10 cellular contexts compared by ENCODE assay signal in the genomic region with DNA sequence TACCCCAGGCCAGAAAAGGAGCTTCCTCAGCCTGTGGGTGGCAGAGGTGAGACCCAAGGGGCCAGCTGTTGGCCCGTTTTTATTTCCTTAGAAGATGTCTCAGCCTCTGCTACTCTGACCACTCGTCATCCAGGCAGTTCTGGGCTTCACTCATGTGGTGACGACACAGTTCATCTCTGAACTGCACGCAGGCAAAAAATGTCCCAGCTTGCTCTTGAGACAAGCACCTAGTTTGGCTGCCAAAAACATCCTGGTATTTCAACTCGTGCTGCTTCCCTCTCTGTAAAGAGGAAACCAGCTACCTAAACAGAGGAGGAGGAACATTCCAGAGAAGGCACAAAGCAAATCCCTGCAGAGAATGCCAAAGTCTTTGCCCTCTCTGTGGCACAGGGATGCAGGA.
DNase-seq lines count a peak whose midpoint lies in the region; ATAC-seq and TF ChIP-seq lines count a peak whose summit lies in the region.
"Had no signal": no experiment of that assay in that cellular context is flagged by ENCODE, and none has a peak within 500 bp of the region (broad histone marks: within the 10 kb centered on the region; RNA-seq: fewer than 3 reads in every experiment).

No MANE protein-coding gene starts in this region.

- H3K4me3 Mint-ChIP-seq in activated CD4-positive, alpha-beta T cell treated with anti-CD3 and anti-CD28 coated beads, Interleukin-2, amount 10 ng/mL, durations not matched to agents 24 days and 14 days, result peak overlapping the region; percentile 59
- H3K4me3 Mint-ChIP-seq in activated B cell treated with CpG ODN at 0.5 μM for 24 hours (no peak overlapping the region), WTC11 (no peak overlapping the region)
- H3K4me3 Mint-ChIP-seq: activated naive CD8-positive, alpha-beta T cell had no signal

- no peaks in the 10 kb centered on the region for H3K9me3 ChIP-seq in left ventricle myocardium inferior (replicated peaks)

- peak; percentile 76 for DNase-seq in activated CD4-positive, alpha-beta T cell treated with anti-CD3 and anti-CD28 coated beads, Interleukin-2, amount 10 ng/mL, durations not matched to agents 24 days and 14 days
- no peak for DNase-seq in activated CD4-positive, alpha-beta T cell treated with anti-CD3 and anti-CD28 coated beads for 1 hour
- DNase-seq in activated B cell treated with CpG ODN at 0.5 μM for 24 hours (no peak), left ventricle myocardium inferior (peak; percentile 46), stromal cell of bone marrow (ENCODE audit: low read depth) (peak; percentile 36), NCI-H2029 treated with DMSO at 0.1 percent for 48 hours (lab: John Stamatoyannopoulos, UW) (no peak), NCI-H510A (lab: John Stamatoyannopoulos, UW) (no peak), WTC11 (ENCODE audit: low spot score) (no peak)
- DNase-seq: NCI-H526 treated with DMSO at 0.1 percent for 48 hours had no signal

- CTCF ChIA-PET in activated B cell treated with CpG ODN at 0.5 μM for 24 hours (lab: Charles Lee), result interaction anchor here (0.7 to 1.2 kb wide), 3 partner anchors 14 to 67 kb away, joined by 3 to 4 read pairs (median 3); no protein-coding TSS in a partner anchor
- CTCF ChIA-PET in WTC11 (lab: Charles Lee), result interaction anchor here (0.9 to 1.7 kb wide), 5 partner anchors 23 to 123 kb away, joined by 3 to 10 read pairs (median 4); no protein-coding TSS in a partner anchor

- peak overlapping the region; percentile 92 for H3K27ac Mint-ChIP-seq in activated CD4-positive, alpha-beta T cell treated with anti-CD3 and anti-CD28 coated beads, Interleukin-2, amount 10 ng/mL, durations not matched to agents 24 days and 14 days
- H3K27ac Mint-ChIP-seq in activated B cell treated with CpG ODN at 0.5 μM for 24 hours (no peak overlapping the region), WTC11 (no peak overlapping the region; the same call in 1 of the 2 replicates)

- H3K36me3 ChIP-seq in left ventricle myocardium inferior, result no peaks in the 10 kb centered on the region

- ATAC-seq in activated B cell treated with CpG ODN at 0.5 μM for 24 hours (ENCODE audit: low read depth) (peak; percentile 22), WTC11 (no peak)

- intact Hi-C loops in activated CD4-positive, alpha-beta T cell treated with anti-CD3 and anti-CD28 coated beads, Interleukin-2, amount 10 ng/mL, durations not matched to agents 24 days and 14 days (cut with micrococcal nuclease), result no loop called here
- intact Hi-C loops in activated B cell treated with CpG ODN at 0.5 μM for 24 hours (cut with micrococcal nuclease), result no loop called here
- intact Hi-C loops in left ventricle myocardium inferior (cut with micrococcal nuclease), result no loop called here

- H3K27me3 ChIP-seq in left ventricle myocardium inferior (ENCODE audit: low read depth), result no peaks in the 10 kb centered on the region

- no peak overlapping the region for H3K4me3 ChIP-seq in left ventricle myocardium inferior

- POLR2A ChIA-PET in activated B cell treated with CpG ODN at 0.5 μM for 24 hours (lab: Charles Lee) (interaction anchor here (1.0 to 2.0 kb wide), 4 partner anchors 22 to 64 kb away, joined by 3 to 6 read pairs (median 4); no protein-coding TSS in a partner anchor), WTC11 (lab: Charles Lee) (interaction anchor here (0.6 kb wide), 1 partner anchor 250 kb away, joined by 5 read pairs; no protein-coding TSS in a partner anchor)

- peaks cover 58% of the 10 kb centered on the region for H3K4me1 ChIP-seq in left ventricle myocardium inferior

- H3K36me3 Mint-ChIP-seq in activated CD4-positive, alpha-beta T cell treated with anti-CD3 and anti-CD28 coated beads, Interleukin-2, amount 10 ng/mL, durations not matched to agents 24 days and 14 days (ENCODE audit: low read depth), result peaks cover 14% of the 10 kb centered on the region
- peaks cover under 1% of the 10 kb centered on the region for H3K36me3 Mint-ChIP-seq in activated B cell treated with CpG ODN at 0.5 μM for 24 hours (ENCODE audit: low read depth)
- H3K36me3 Mint-ChIP-seq in WTC11, result 0 out of 2 replicates have a peak, but pooled peaks cover under 1% of the 10 kb centered on the region

- peak overlapping the region; percentile 53 for H3K27ac ChIP-seq in left ventricle myocardium inferior (replicated peaks)

- no peaks in the 10 kb centered on the region for H3K27me3 Mint-ChIP-seq in activated CD4-positive, alpha-beta T cell treated with anti-CD3 and anti-CD28 coated beads, Interleukin-2, amount 10 ng/mL, durations not matched to agents 24 days and 14 days
- H3K27me3 Mint-ChIP-seq in activated B cell treated with CpG ODN at 0.5 μM for 24 hours (no peaks in the 10 kb centered on the region), WTC11 (ENCODE audit: low read depth) (no peaks in the 10 kb centered on the region)
- H3K27me3 Mint-ChIP-seq: activated naive CD8-positive, alpha-beta T cell had no signal

- H3K4me1 Mint-ChIP-seq in activated CD4-positive, alpha-beta T cell treated with anti-CD3 and anti-CD28 coated beads, Interleukin-2, amount 10 ng/mL, durations not matched to agents 24 days and 14 days, result peaks cover 82% of the 10 kb centered on the region
- peaks cover 86% of the 10 kb centered on the region for H3K4me1 Mint-ChIP-seq in activated B cell treated with CpG ODN at 0.5 μM for 24 hours
- no peaks in the 10 kb centered on the region for H3K4me1 Mint-ChIP-seq in WTC11

- no peak for TF ChIP-seq CTCF in activated B cell treated with CpG ODN at 0.5 μM for 24 hours (IDR thresholded peaks at IDR 0.05)
- no peak for TF ChIP-seq CTCF in left ventricle myocardium inferior (IDR thresholded peaks at IDR 0.05; ENCODE audit: borderline replicate concordance)
- TF ChIP-seq CTCF in WTC11 (IDR thresholded peaks at IDR 0.05), result no peak

- H3K9me3 Mint-ChIP-seq in activated CD4-positive, alpha-beta T cell treated with anti-CD3 and anti-CD28 coated beads, Interleukin-2, amount 10 ng/mL, durations not matched to agents 24 days and 14 days, result peaks cover 4% of the 10 kb centered on the region
- H3K9me3 Mint-ChIP-seq in activated B cell treated with CpG ODN at 0.5 μM for 24 hours (no peaks in the 10 kb centered on the region), WTC11 (peaks cover under 1% of the 10 kb centered on the region; the same call in 1 of the 2 replicates)

TF ChIP-seq in WTC11, 78 proteins besides CTCF, POLR2A, EP300 and RAD21 (continues in another document):
- TF ChIP-seq ZNF416 (CRISPR knock-in tag; IDR thresholded peaks at IDR 0.05) (no peak), NFE2L1 (CRISPR knock-in tag; IDR thresholded peaks at IDR 0.05) (no peak), ELF4 (CRISPR knock-in tag; IDR thresholded peaks at IDR 0.05; ENCODE audit: low read depth) (no peak), ZNF121 (CRISPR knock-in tag; IDR thresholded peaks at IDR 0.05) (no peak), GRHL2 (CRISPR knock-in tag; IDR thresholded peaks at IDR 0.05; ENCODE audit: insufficient replicate concordance, severe bottlenecking) (no peak), PRRX2 (CRISPR knock-in tag; IDR thresholded peaks at IDR 0.05) (no peak), IRF2 (CRISPR knock-in tag; IDR thresholded peaks at IDR 0.05; ENCODE audit: borderline replicate concordance, low read depth) (no peak)
- TF ChIP-seq, protein P1, sequence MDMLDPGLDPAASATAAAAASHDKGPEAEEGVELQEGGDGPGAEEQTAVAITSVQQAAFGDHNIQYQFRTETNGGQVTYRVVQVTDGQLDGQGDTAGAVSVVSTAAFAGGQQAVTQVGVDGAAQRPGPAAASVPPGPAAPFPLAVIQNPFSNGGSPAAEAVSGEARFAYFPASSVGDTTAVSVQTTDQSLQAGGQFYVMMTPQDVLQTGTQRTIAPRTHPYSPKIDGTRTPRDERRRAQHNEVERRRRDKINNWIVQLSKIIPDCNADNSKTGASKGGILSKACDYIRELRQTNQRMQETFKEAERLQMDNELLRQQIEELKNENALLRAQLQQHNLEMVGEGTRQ (CRISPR knock-in tag; IDR thresholded peaks at IDR 0.05), result no peak
- TF ChIP-seq, protein P2, sequence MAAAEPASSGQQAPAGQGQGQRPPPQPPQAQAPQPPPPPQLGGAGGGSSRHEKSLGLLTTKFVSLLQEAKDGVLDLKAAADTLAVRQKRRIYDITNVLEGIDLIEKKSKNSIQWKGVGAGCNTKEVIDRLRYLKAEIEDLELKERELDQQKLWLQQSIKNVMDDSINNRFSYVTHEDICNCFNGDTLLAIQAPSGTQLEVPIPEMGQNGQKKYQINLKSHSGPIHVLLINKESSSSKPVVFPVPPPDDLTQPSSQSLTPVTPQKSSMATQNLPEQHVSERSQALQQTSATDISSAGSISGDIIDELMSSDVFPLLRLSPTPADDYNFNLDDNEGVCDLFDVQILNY (CRISPR knock-in tag; IDR thresholded peaks at IDR 0.05), result no peak
- TF ChIP-seq, protein P3, sequence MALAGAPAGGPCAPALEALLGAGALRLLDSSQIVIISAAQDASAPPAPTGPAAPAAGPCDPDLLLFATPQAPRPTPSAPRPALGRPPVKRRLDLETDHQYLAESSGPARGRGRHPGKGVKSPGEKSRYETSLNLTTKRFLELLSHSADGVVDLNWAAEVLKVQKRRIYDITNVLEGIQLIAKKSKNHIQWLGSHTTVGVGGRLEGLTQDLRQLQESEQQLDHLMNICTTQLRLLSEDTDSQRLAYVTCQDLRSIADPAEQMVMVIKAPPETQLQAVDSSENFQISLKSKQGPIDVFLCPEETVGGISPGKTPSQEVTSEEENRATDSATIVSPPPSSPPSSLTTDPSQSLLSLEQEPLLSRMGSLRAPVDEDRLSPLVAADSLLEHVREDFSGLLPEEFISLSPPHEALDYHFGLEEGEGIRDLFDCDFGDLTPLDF (CRISPR knock-in tag; IDR thresholded peaks at IDR 0.05), result no peak
- TF ChIP-seq, protein P4, sequence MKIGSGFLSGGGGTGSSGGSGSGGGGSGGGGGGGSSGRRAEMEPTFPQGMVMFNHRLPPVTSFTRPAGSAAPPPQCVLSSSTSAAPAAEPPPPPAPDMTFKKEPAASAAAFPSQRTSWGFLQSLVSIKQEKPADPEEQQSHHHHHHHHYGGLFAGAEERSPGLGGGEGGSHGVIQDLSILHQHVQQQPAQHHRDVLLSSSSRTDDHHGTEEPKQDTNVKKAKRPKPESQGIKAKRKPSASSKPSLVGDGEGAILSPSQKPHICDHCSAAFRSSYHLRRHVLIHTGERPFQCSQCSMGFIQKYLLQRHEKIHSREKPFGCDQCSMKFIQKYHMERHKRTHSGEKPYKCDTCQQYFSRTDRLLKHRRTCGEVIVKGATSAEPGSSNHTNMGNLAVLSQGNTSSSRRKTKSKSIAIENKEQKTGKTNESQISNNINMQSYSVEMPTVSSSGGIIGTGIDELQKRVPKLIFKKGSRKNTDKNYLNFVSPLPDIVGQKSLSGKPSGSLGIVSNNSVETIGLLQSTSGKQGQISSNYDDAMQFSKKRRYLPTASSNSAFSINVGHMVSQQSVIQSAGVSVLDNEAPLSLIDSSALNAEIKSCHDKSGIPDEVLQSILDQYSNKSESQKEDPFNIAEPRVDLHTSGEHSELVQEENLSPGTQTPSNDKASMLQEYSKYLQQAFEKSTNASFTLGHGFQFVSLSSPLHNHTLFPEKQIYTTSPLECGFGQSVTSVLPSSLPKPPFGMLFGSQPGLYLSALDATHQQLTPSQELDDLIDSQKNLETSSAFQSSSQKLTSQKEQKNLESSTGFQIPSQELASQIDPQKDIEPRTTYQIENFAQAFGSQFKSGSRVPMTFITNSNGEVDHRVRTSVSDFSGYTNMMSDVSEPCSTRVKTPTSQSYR (CRISPR knock-in tag; IDR thresholded peaks at IDR 0.05), result no peak

Comparison
In these comparisons a context has a peak if more than half of its experiments do, and no peak if none do; other contexts are left out.
1. DNase-seq: peak in activated CD4-positive, alpha-beta T cell treated with anti-CD3 and anti-CD28 coated beads, Interleukin-2, amount 10 ng/mL, durations not matched to agents 24 days and 14 days (single experiment), left ventricle myocardium inferior (single experiment) and stromal cell of bone marrow (single experiment); none in activated CD4-positive, alpha-beta T cell treated with anti-CD3 and anti-CD28 coated beads for 1 hour (single experiment), activated B cell treated with CpG ODN at 0.5 μM for 24 hours (single experiment), NCI-H2029 treated with DMSO at 0.1 percent for 48 hours (single experiment), NCI-H510A (single experiment) and WTC11 (single experiment).